ENCODE assay signal across 21 cellular contexts in the genomic region with DNA sequence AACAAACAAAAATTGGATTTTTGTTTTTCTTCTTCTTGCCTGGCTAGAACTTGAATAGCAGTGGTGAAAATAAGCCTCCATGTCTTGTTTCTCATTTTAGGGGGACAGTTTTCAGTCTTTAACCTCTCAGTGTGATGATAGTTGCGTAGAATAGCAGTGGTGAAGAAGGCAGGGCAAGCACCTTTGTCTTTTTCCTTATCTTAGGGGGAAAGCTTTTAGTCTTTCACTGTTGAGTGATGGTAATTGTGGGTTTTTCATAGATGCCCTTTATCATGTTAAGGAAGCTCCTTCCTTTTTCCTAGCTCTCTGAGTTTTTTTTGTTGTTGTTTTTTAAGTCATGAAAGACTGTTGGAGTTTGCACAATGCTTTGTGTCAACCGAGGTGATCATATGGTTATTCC. TPM values are rescaled to one million over a fixed set of nuclear protein-coding genes. Genes with fewer than 3 reads are reported as not detected.
DNase-seq lines count a peak whose midpoint lies in the region; ATAC-seq and TF ChIP-seq lines count a peak whose summit lies in the region.
"Had no signal": no experiment of that assay in that cellular context is flagged by ENCODE, and none has a peak within 500 bp of the region (broad histone marks: within the 10 kb centered on the region; RNA-seq: fewer than 3 reads in every experiment).

No MANE protein-coding gene starts in this region.

- H3K4me3 Mint-ChIP-seq in CD4-positive, alpha-beta T cell = peak overlapping the region; percentile 0
- H3K4me3 Mint-ChIP-seq in WTC11 = peak overlapping the region; percentile 6
- H3K4me3 Mint-ChIP-seq: CD14-positive monocyte had no signal

- no peak for TF ChIP-seq POLR2A in breast epithelium (IDR thresholded peaks at IDR 0.05)

- H3K4me1 ChIP-seq in ES-I3 (ENCODE audit: insufficient read depth, low read length) (peaks cover 13% of the 10 kb centered on the region), iPS-18a (ENCODE audit: control insufficient read depth, low read depth, low read length) (peaks cover 22% of the 10 kb centered on the region), breast epithelium (no peaks in the 10 kb centered on the region)
- H3K4me1 ChIP-seq: colonic mucosa had no signal

- H3K36me3 Mint-ChIP-seq in CD4-positive, alpha-beta T cell (ENCODE audit: low read depth) = peaks cover 88% of the 10 kb centered on the region
- H3K36me3 Mint-ChIP-seq in WTC11 = peaks cover 76% of the 10 kb centered on the region

- H3K9me3 ChIP-seq in CD4-positive, alpha-beta T cell (ENCODE audit: control insufficient read depth, low read length) = no peaks in the 10 kb centered on the region
- H3K9me3 ChIP-seq in ES-I3 (ENCODE audit: control insufficient read depth, insufficient read depth, low read length) (no peaks in the 10 kb centered on the region; the same call in 1 of the 2 replicates), iPS-18a (ENCODE audit: control insufficient read depth, low read depth, low read length) (no peaks in the 10 kb centered on the region), breast epithelium (no peaks in the 10 kb centered on the region)
- H3K9me3 ChIP-seq: colonic mucosa had no signal

- TF ChIP-seq CTCF in CD4-positive, alpha-beta T cell (IDR thresholded peaks at IDR 0.05) = no peak
- TF ChIP-seq CTCF in WTC11 (IDR thresholded peaks at IDR 0.05) (no peak), breast epithelium (IDR thresholded peaks at IDR 0.05) (no peak)

- no peak overlapping the region for H3K4me3 ChIP-seq in iPS-18a (ENCODE audit: low read length)
- no peak overlapping the region for H3K4me3 ChIP-seq in breast epithelium
- H3K4me3 ChIP-seq: colonic mucosa had no signal

- H3K36me3 ChIP-seq in ES-I3 (ENCODE audit: insufficient read depth, low read length) = peaks cover 50% of the 10 kb centered on the region
- H3K36me3 ChIP-seq in iPS-18a (ENCODE audit: control insufficient read depth, low read depth, low read length) = peaks cover 73% of the 10 kb centered on the region
- peaks cover 4% of the 10 kb centered on the region for H3K36me3 ChIP-seq in breast epithelium

- H3K9me3 Mint-ChIP-seq in CD4-positive, alpha-beta T cell = no peaks in the 10 kb centered on the region
- peaks cover 4% of the 10 kb centered on the region; the same call in 1 of the 2 replicates for H3K9me3 Mint-ChIP-seq in WTC11

- H3K27ac ChIP-seq in CD4-positive, alpha-beta T cell (ENCODE audit: low read depth, low read length) = no peak overlapping the region
- H3K27ac ChIP-seq in iPS-18a (ENCODE audit: low read length) (peak overlapping the region; percentile 11), breast epithelium (no peak overlapping the region)
- H3K27ac ChIP-seq: brain microvascular endothelial cell, colonic mucosa, KMS-11 had no signal

- CTCF ChIA-PET in CD4-positive, alpha-beta T cell (lab: Charles Lee) = no interaction called here
- CTCF ChIA-PET in WTC11 (lab: Charles Lee) = interaction anchor here (0.8 kb wide), 1 partner anchor 15 kb away, joined by 3 read pairs; the partner anchor contains the start of gene NOL11

- H3K27me3 ChIP-seq in CD4-positive, alpha-beta T cell (ENCODE audit: control insufficient read depth, insufficient read depth, low read length) = no peaks in the 10 kb centered on the region
- no peaks in the 10 kb centered on the region for H3K27me3 ChIP-seq in iPS-18a (ENCODE audit: control insufficient read depth, insufficient read depth, low read length)
- H3K27me3 ChIP-seq in breast epithelium = no peaks in the 10 kb centered on the region
- H3K27me3 ChIP-seq: brain microvascular endothelial cell, colonic mucosa had no signal

- intact Hi-C loops in CD4-positive, alpha-beta T cell (cut with DNase I, micrococcal nuclease) = loop anchor here in 1 of 2 experiments (10.0 kb wide), 1 partner anchor 181 kb away; no protein-coding TSS in a partner anchor
- intact Hi-C loops in breast epithelium (cut with DNase I; ENCODE audit: low total_unique reads) = no loop called here

- H3K27me3 Mint-ChIP-seq in CD4-positive, alpha-beta T cell = no peaks in the 10 kb centered on the region
- no peaks in the 10 kb centered on the region for H3K27me3 Mint-ChIP-seq in WTC11 (ENCODE audit: low read depth)

- 0 out of 2 replicates have a peak overlapping the region, but pooled peaks have one; percentile 0 for H3K9ac ChIP-seq in ES-I3 (ENCODE audit: low read depth, low read length)
- H3K9ac ChIP-seq in iPS-18a (ENCODE audit: low read length) = no peak overlapping the region
- H3K9ac ChIP-seq: KMS-11 had no signal

- POLR2A ChIA-PET in CD4-positive, alpha-beta T cell (lab: Charles Lee) = no interaction called here
- POLR2A ChIA-PET in WTC11 (lab: Charles Lee) = no interaction called here

- H3K4me1 Mint-ChIP-seq in CD4-positive, alpha-beta T cell (ENCODE audit: low read depth) = peaks cover 28% of the 10 kb centered on the region
- peaks cover 19% of the 10 kb centered on the region for H3K4me1 Mint-ChIP-seq in WTC11
- H3K4me1 Mint-ChIP-seq: CD14-positive monocyte had no signal

- H3K27ac Mint-ChIP-seq in CD4-positive, alpha-beta T cell = peak overlapping the region; percentile 12
- H3K27ac Mint-ChIP-seq in WTC11 = peak overlapping the region; percentile 72

- no peak for DNase-seq in CD4-positive, alpha-beta T cell
- no peak for DNase-seq in WTC11 (ENCODE audit: low spot score)
- no peak for DNase-seq in NCI-H146 treated with DMSO at 0.1 percent for 48 hours (lab: John Stamatoyannopoulos, UW; ENCODE audit: unreplicated experiment)
- DNase-seq in breast epithelium (ENCODE audit: low spot score in 2 of 2) = no peak
- DNase-seq: activated CD4-positive, alpha-beta T cell treated with anti-CD3 and anti-CD28 coated beads, Interleukin-2, amount 50 U/mL, for 1 hour; brain microvascular endothelial cell; colonic mucosa; mammary epithelial cell; NCI-H1694; NCI-H226; NCI-H82; PC-3; retina; stimulated activated CD4-positive, alpha-beta T cell treated with anti-CD3 and anti-CD28 coated beads, Interleukin-2, amount 100 ng/mL, for 48 hours; stimulated activated naive CD4-positive, alpha-beta T cell treated with Interleukin-2 at 50 U/mL for 16 hours had no signal

- no peak for ATAC-seq in CD4-positive, alpha-beta T cell (ENCODE audit: poor library complexity)
- peak; percentile 75 for ATAC-seq in WTC11
- no peak for ATAC-seq in GM21367 (IDR thresholded peaks at IDR 0.05; ENCODE audit: unreplicated experiment)
- ATAC-seq in HG03469 (IDR thresholded peaks at IDR 0.05; ENCODE audit: unreplicated experiment) = no peak
- ATAC-seq: PC-3 had no signal

TF ChIP-seq in WTC11, 78 proteins besides CTCF, POLR2A, EP300 and RAD21:
- TF ChIP-seq, protein P1, sequence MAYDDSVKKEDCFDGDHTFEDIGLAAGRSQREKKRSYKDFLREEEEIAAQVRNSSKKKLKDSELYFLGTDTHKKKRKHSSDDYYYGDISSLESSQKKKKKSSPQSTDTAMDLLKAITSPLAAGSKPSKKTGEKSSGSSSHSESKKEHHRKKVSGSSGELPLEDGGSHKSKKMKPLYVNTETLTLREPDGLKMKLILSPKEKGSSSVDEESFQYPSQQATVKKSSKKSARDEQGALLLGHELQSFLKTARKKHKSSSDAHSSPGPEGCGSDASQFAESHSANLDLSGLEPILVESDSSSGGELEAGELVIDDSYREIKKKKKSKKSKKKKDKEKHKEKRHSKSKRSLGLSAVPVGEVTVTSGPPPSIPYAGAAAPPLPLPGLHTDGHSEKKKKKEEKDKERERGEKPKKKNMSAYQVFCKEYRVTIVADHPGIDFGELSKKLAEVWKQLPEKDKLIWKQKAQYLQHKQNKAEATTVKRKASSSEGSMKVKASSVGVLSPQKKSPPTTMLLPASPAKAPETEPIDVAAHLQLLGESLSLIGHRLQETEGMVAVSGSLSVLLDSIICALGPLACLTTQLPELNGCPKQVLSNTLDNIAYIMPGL (CRISPR knock-in tag; IDR thresholded peaks at IDR 0.05) = no peak
- TF ChIP-seq NR3C1 (CRISPR knock-in tag; conservative IDR thresholded peaks at IDR 0.05; ENCODE audit: low read depth) = no peak

RNA-seq across cellular contexts. Expression of gene NOL11, which starts 15.6 kb away (rescaled TPM):
- 10 to 100 TPM; 89.1 to 91.2 TPM for total RNA-seq in CD4-positive, alpha-beta T cell
- 61.5 to 67.0 TPM (median 66.4 TPM) in 3 replicates for total RNA-seq in WTC11 (2021)
- 10 to 100 TPM; 25.1 to 45.5 (median 35.4) TPM for total RNA-seq in breast epithelium
